ENCODE assay signal across 15 cellular contexts in genomic region chr13:101869553-101869952, GRCh38.
A peak's percentile ranks its signal among the peaks of the same experiment; 100 is the strongest.
DNase-seq lines count a peak whose midpoint lies in the region; ATAC-seq, FAIRE-seq and TF ChIP-seq lines count a peak whose summit lies in the region.
"Had no signal": no experiment of that assay in that cellular context is flagged by ENCODE, and none has a peak within 500 bp of the region (broad histone marks: within the 10 kb centered on the region; RNA-seq: fewer than 3 reads in every experiment).

No MANE protein-coding gene starts in this region.

- ATAC-seq in GM18498 (IDR thresholded peaks at IDR 0.05; ENCODE audit: unreplicated experiment) = peak; percentile 94
- ATAC-seq in GM19372 (IDR thresholded peaks at IDR 0.05; ENCODE audit: low read depth, unreplicated experiment) = peak; percentile 94
- peak; percentile 70 for ATAC-seq in HG02885 (IDR thresholded peaks at IDR 0.05; ENCODE audit: poor library complexity, unreplicated experiment)
- no peak for ATAC-seq in natural killer cell treated with Interleukin-12 subunit alpha and Interleukin-12 subunit beta and Interleukin-15 and Interleukin-18, amount 100 ng/mL, for 72 hours
- no peak for ATAC-seq in GM23338
- ATAC-seq: activated naive CD4-positive, alpha-beta T cell treated with anti-CD3 and anti-CD28 coated beads, Interleukin-2, amount 50 U/mL, for 72 hours; stimulated activated memory B cell treated with anti-CD40 and anti-IgM and Interleukin-4, amounts not matched to agents 10 μg/mL and 1 μg/mL and 100 μg/mL, for 72 hours had no signal

- no peak for TF ChIP-seq CTCF in GM23338 (conservative IDR thresholded peaks at IDR 0.05; ENCODE audit: low read depth in 2 of 2)

- no peak for FAIRE-seq in RCC 7860 (lab: Jason Lieb, UNC)

- no peaks in the 10 kb centered on the region for H3K36me3 ChIP-seq in GM23338 (ENCODE audit: insufficient read depth)

- H3K4me3 Mint-ChIP-seq in natural killer cell treated with Interleukin-12 subunit alpha and Interleukin-12 subunit beta and Interleukin-15 and Interleukin-18, amount 100 ng/mL, for 72 hours = no peak overlapping the region
- H3K4me3 Mint-ChIP-seq in GM23338 = no peak overlapping the region
- H3K4me3 Mint-ChIP-seq: CD4-positive, CD25-positive, alpha-beta regulatory T cell; naive B cell; stimulated activated memory B cell treated with anti-CD40 and anti-IgM and Interleukin-4, amounts not matched to agents 10 μg/mL and 1 μg/mL and 100 μg/mL, for 72 hours had no signal

- no peak overlapping the region for H3K27ac ChIP-seq in GM23338 (ENCODE audit: low read depth)

- H3K27me3 ChIP-seq in GM23338 (ENCODE audit: insufficient read depth) = no peaks in the 10 kb centered on the region

- H3K36me3 Mint-ChIP-seq in natural killer cell treated with Interleukin-12 subunit alpha and Interleukin-12 subunit beta and Interleukin-15 and Interleukin-18, amount 100 ng/mL, for 72 hours = no peaks in the 10 kb centered on the region
- H3K36me3 Mint-ChIP-seq in GM23338 (ENCODE audit: low read depth) = no peaks in the 10 kb centered on the region
- H3K36me3 Mint-ChIP-seq: activated naive CD4-positive, alpha-beta T cell treated with anti-CD3 and anti-CD28 coated beads, Interleukin-2, amount 50 U/mL, for 72 hours; CD4-positive, CD25-positive, alpha-beta regulatory T cell; naive B cell; stimulated activated memory B cell treated with anti-CD40 and anti-IgM and Interleukin-4, amounts not matched to agents 10 μg/mL and 1 μg/mL and 100 μg/mL, for 72 hours had no signal

- H3F3A ChIP-seq in GM23338 (replicated peaks; ENCODE audit: low read depth) = no peaks in the 10 kb centered on the region

- no peak overlapping the region for H3K4me3 ChIP-seq in GM23338

- no peaks in the 10 kb centered on the region for H3K27me3 Mint-ChIP-seq in natural killer cell treated with Interleukin-12 subunit alpha and Interleukin-12 subunit beta and Interleukin-15 and Interleukin-18, amount 100 ng/mL, for 72 hours
- peaks cover 2% of the 10 kb centered on the region for H3K27me3 Mint-ChIP-seq in GM23338 (ENCODE audit: insufficient read depth, low read depth, poor library complexity)
- H3K27me3 Mint-ChIP-seq: CD4-positive, CD25-positive, alpha-beta regulatory T cell; stimulated activated memory B cell treated with anti-CD40 and anti-IgM and Interleukin-4, amounts not matched to agents 10 μg/mL and 1 μg/mL and 100 μg/mL, for 72 hours had no signal

- H3K9me2 ChIP-seq in GM23338 (ENCODE audit: insufficient read depth) = no peaks in the 10 kb centered on the region

- peaks cover 17% of the 10 kb centered on the region for H3K4me1 ChIP-seq in GM23338 (ENCODE audit: insufficient read depth)

- DNase-seq in MV-4-11 (lab: John Stamatoyannopoulos, UW) (peak; percentile 19), RCC 7860 (ENCODE audit: low spot score) (no peak), GDM1 (lab: John Stamatoyannopoulos, UW) (no peak), GM23338 (ENCODE audit: low spot score) (no peak)
- DNase-seq in natural killer cell treated with Interleukin-12 subunit alpha and Interleukin-12 subunit beta and Interleukin-15 and Interleukin-18, amount 100 ng/mL, for 72 hours (ENCODE audit: low spot score) = no peak
- DNase-seq: CD4-positive, CD25-positive, alpha-beta regulatory T cell; effector CD4-positive, alpha-beta T cell; naive B cell; NCI-H1694 treated with DMSO at 0.1 percent for 48 hours; stimulated activated CD4-positive, alpha-beta T cell treated with anti-CD3 and anti-CD28 coated beads, Interleukin-12 subunit alpha, Interleukin-12 subunit beta, amount 100 ng/mL, for 4 hours had no signal

- H3K4me2 ChIP-seq in GM23338 = no peak overlapping the region

- H4K20me1 ChIP-seq in GM23338 (replicated peaks; ENCODE audit: insufficient read depth) = no peaks in the 10 kb centered on the region

- H3K79me2 ChIP-seq in GM23338 (replicated peaks; ENCODE audit: insufficient read depth) = no peaks in the 10 kb centered on the region

- no peaks in the 10 kb centered on the region for H3K4me1 Mint-ChIP-seq in natural killer cell treated with Interleukin-12 subunit alpha and Interleukin-12 subunit beta and Interleukin-15 and Interleukin-18, amount 100 ng/mL, for 72 hours (ENCODE audit: low read depth in 2 of 2)
- H3K4me1 Mint-ChIP-seq in GM23338 = peaks cover 35% of the 10 kb centered on the region
- H3K4me1 Mint-ChIP-seq: CD4-positive, CD25-positive, alpha-beta regulatory T cell; naive B cell; stimulated activated memory B cell treated with anti-CD40 and anti-IgM and Interleukin-4, amounts not matched to agents 10 μg/mL and 1 μg/mL and 100 μg/mL, for 72 hours had no signal

- H3K9me3 Mint-ChIP-seq in natural killer cell treated with Interleukin-12 subunit alpha and Interleukin-12 subunit beta and Interleukin-15 and Interleukin-18, amount 100 ng/mL, for 72 hours = no peaks in the 10 kb centered on the region
- no peaks in the 10 kb centered on the region for H3K9me3 Mint-ChIP-seq in GM23338
- H3K9me3 Mint-ChIP-seq: activated naive CD4-positive, alpha-beta T cell treated with anti-CD3 and anti-CD28 coated beads, Interleukin-2, amount 50 U/mL, for 72 hours; CD4-positive, CD25-positive, alpha-beta regulatory T cell; naive B cell; stimulated activated memory B cell treated with anti-CD40 and anti-IgM and Interleukin-4, amounts not matched to agents 10 μg/mL and 1 μg/mL and 100 μg/mL, for 72 hours had no signal

- no peak overlapping the region for H3K27ac Mint-ChIP-seq in natural killer cell treated with Interleukin-12 subunit alpha and Interleukin-12 subunit beta and Interleukin-15 and Interleukin-18, amount 100 ng/mL, for 72 hours
- no peak overlapping the region for H3K27ac Mint-ChIP-seq in GM23338
- H3K27ac Mint-ChIP-seq: activated naive CD4-positive, alpha-beta T cell treated with anti-CD3 and anti-CD28 coated beads, Interleukin-2, amount 50 U/mL, for 72 hours; CD4-positive, CD25-positive, alpha-beta regulatory T cell; stimulated activated memory B cell treated with anti-CD40 and anti-IgM and Interleukin-4, amounts not matched to agents 10 μg/mL and 1 μg/mL and 100 μg/mL, for 72 hours had no signal

- H2AFZ ChIP-seq in GM23338 = no peak overlapping the region

TF ChIP-seq in GM23338, 12 proteins besides CTCF, POLR2A, EP300 and RAD21 (continues in another document):
- TF ChIP-seq JUNB (IDR thresholded peaks at IDR 0.05; ENCODE audit: unreplicated experiment) (no peak), ZNF462 (CRISPR knock-in tag; IDR thresholded peaks at IDR 0.05) (no peak), CREB1 (CRISPR knock-in tag; IDR thresholded peaks at IDR 0.05; ENCODE audit: low read depth) (no peak), NANOG (IDR thresholded peaks at IDR 0.05; ENCODE audit: borderline replicate concordance) (no peak), ZNF114 (CRISPR knock-in tag; IDR thresholded peaks at IDR 0.05) (no peak), EZH2phosphoT487 (IDR thresholded peaks at IDR 0.05; ENCODE audit: unreplicated experiment) (no peak)

Comparison
In these comparisons a context has a peak if more than half of its experiments do, and no peak if none do; other contexts are left out.
1. ATAC-seq: peak in GM18498 (single experiment), GM19372 (single experiment) and HG02885 (single experiment); none in natural killer cell treated with Interleukin-12 subunit alpha and Interleukin-12 subunit beta and Interleukin-15 and Interleukin-18, amount 100 ng/mL, for 72 hours (0 of 2) and GM23338 (single experiment).